ENCODE assay signal across 17 cellular contexts in the genomic region with DNA sequence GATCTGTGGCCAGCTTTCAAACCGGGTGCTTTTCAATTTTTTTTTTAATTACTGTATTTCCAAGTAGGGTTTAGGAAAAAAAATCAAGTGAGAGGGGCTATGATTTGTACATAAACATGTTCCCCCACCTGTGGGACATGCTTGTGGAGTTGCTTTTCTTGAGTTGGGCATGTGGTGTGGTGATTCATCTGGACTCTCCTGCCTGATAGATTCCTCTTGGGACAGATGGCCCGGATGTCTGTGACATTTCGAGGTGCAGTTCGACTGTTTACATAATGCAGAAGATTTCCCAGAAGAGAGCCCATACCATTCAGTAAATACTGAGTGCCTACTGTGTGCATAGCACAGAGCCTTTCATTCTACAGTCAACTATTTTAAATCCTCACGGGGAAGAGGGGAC.
"Had no signal": no experiment of that assay in that cellular context is flagged by ENCODE, and none has a peak within 500 bp of the region (broad histone marks: within the 10 kb centered on the region; RNA-seq: fewer than 3 reads in every experiment).

No MANE protein-coding gene starts in this region.

- H3K9me3 ChIP-seq: testis, upper lobe of right lung had no signal

- H3K4me3 ChIP-seq: testis, upper lobe of right lung had no signal

- FAIRE-seq: endometrium had no signal

- H3K27me3 Mint-ChIP-seq: stimulated activated naive CD8-positive, alpha-beta T cell treated with anti-CD3 and anti-CD28 coated beads, Interleukin-15, Interleukin-2, amounts not matched to agents 100 ng/mL and 50 ng/mL, for 24 hours had no signal

- H3K36me3 ChIP-seq: upper lobe of right lung had no signal

- H3K4me1 ChIP-seq: testis, upper lobe of right lung had no signal

- H3K27me3 ChIP-seq: testis, upper lobe of right lung had no signal

- H3K9me3 Mint-ChIP-seq: activated T-helper 1 cell treated with anti-CD3 and anti-CD28 coated beads, Interleukin-12 subunit alpha, Interleukin-12 subunit beta, Interleukin-2, Interleukin-4 antibody, amounts not matched to agents 30 ng/mL and 10 ng/mL and 1 ng/mL, durations not matched to agents 14 hours and 24 hours and 36 hours; immature natural killer cell; neural crest cell; stimulated activated naive CD8-positive, alpha-beta T cell treated with anti-CD3 and anti-CD28 coated beads, Interleukin-15, Interleukin-2, amounts not matched to agents 100 ng/mL and 50 ng/mL, for 24 hours had no signal

- H3K4me1 Mint-ChIP-seq: neural crest cell had no signal

- DNase-seq: activated CD4-positive, alpha-beta T cell treated with anti-CD3 and anti-CD28 coated beads for 48 hours; activated CD8-positive, alpha-beta memory T cell treated with anti-CD3 and anti-CD28 coated beads, Interleukin-2, amount 50 U/mL, for 48 hours; activated CD8-positive, alpha-beta T cell treated with anti-CD3 and anti-CD28 coated beads, Interleukin-2, amount 10 ng/mL, durations not matched to agents 7 days and 5 days; activated naive CD4-positive, alpha-beta T cell; caudate nucleus; dermis blood vessel endothelial cell; glutamatergic neuron; immature natural killer cell; stimulated activated CD4-positive, alpha-beta T cell treated with anti-CD3 and anti-CD28 coated beads, Interleukin-2, amount 100 ng/mL, for 48 hours; T1000; testis; upper lobe of right lung had no signal

- H3K27ac ChIP-seq: testis, upper lobe of right lung, VCaP had no signal

- H3K4me3 Mint-ChIP-seq: activated CD8-positive, alpha-beta T cell treated with anti-CD3 and anti-CD28 coated beads, Interleukin-2, amount 10 ng/mL, durations not matched to agents 7 days and 5 days; activated T-helper 1 cell treated with anti-CD3 and anti-CD28 coated beads, Interleukin-12 subunit alpha, Interleukin-12 subunit beta, Interleukin-2, Interleukin-4 antibody, amounts not matched to agents 30 ng/mL and 10 ng/mL and 1 ng/mL, durations not matched to agents 14 hours and 24 hours and 36 hours; immature natural killer cell; neural crest cell; stimulated activated naive CD8-positive, alpha-beta T cell treated with anti-CD3 and anti-CD28 coated beads, Interleukin-15, Interleukin-2, amounts not matched to agents 100 ng/mL and 50 ng/mL, for 24 hours had no signal
